Comparison of ENCODE assay signal across 1 cellular context in genomic region chr5:149429839-149430721, GRCh38.
A peak's percentile ranks its signal among the peaks of the same experiment; 100 is the strongest.
TF ChIP-seq lines count a peak whose summit lies in the region.

No MANE protein-coding gene starts in this region.

TF ChIP-seq in GM12878, 131 proteins besides CTCF, POLR2A, EP300 and RAD21 (continued from another document):
- no peak for TF ChIP-seq ZNF592 (IDR thresholded peaks at IDR 0.05)
- TF ChIP-seq RUNX3 (IDR thresholded peaks at IDR 0.05; ENCODE audit: low read length): 0 out of 2 replicates have a peak, but pooled peaks have one; percentile 5
- TF ChIP-seq SP1 (IDR thresholded peaks at IDR 0.05; ENCODE audit: low read depth, low read length): no peak
- no peak for TF ChIP-seq BHLHE40 (IDR thresholded peaks at IDR 0.05; ENCODE audit: borderline replicate concordance in 1 of 2, low read depth in 2 of 2, low read length in 1 of 2)
- no peak for TF ChIP-seq STAT1 (conservative IDR thresholded peaks at IDR 0.05)
TF ChIP-seq in GM12878: peak in this region for 2.
